In genomic region chr12:45231515-45232145, GRCh38 we compare ENCODE assay signal across 8 cellular contexts. TPM values are rescaled to one million over a fixed set of nuclear protein-coding genes. Genes with fewer than 3 reads are reported as not detected.
A peak's percentile ranks its signal among the peaks of the same experiment; 100 is the strongest.
DNase-seq lines count a peak whose midpoint lies in the region; ATAC-seq and TF ChIP-seq lines count a peak whose summit lies in the region.

No MANE protein-coding gene starts in this region.

- H3K4me1 ChIP-seq in suprapubic skin, result peaks cover 51% of the 10 kb centered on the region

- TF ChIP-seq POLR2A in suprapubic skin (IDR thresholded peaks at IDR 0.05), result no peak

- no peak overlapping the region for H3K4me3 ChIP-seq in suprapubic skin

- H3K27me3 ChIP-seq in suprapubic skin, result no peaks in the 10 kb centered on the region

- H3K27ac ChIP-seq in suprapubic skin, result peak overlapping the region; percentile 37

- TF ChIP-seq CTCF in suprapubic skin (IDR thresholded peaks at IDR 0.05), result no peak

- no peaks in the 10 kb centered on the region for H3K36me3 ChIP-seq in suprapubic skin

- no peak for TF ChIP-seq EP300 in suprapubic skin (IDR thresholded peaks at IDR 0.05)

- DNase-seq in NCI-H446 treated with DMSO at 0.1 percent for 48 hours (lab: John Stamatoyannopoulos, UW) (peak; percentile 40), NCI-H446 (lab: John Stamatoyannopoulos, UW) (no peak), T1000 (lab: John Stamatoyannopoulos, UW) (peak; percentile 46), foreskin melanocyte (peak; percentile 66), suprapubic skin (ENCODE audit: low spot score in 2 of 2) (no peak), SIG-M5 treated with dmso at 0.1 percent for 504 hours (lab: John Stamatoyannopoulos, UW; ENCODE audit: unreplicated experiment) (no peak)

- 41% methylated on average over 3 of the region's 3 CpGs for WGBS in suprapubic skin

- H3K9me3 ChIP-seq in suprapubic skin, result no peaks in the 10 kb centered on the region

- ATAC-seq in HG03439 (IDR thresholded peaks at IDR 0.05; ENCODE audit: unreplicated experiment) (no peak), HG03175 (IDR thresholded peaks at IDR 0.05; ENCODE audit: unreplicated experiment) (no peak)

RNA-seq across cellular contexts. Expression of gene ANO6, which starts 15.7 kb away (rescaled TPM):
- 10 to 100 TPM; 31.8 to 43.5 (median 34.1) TPM for total RNA-seq in suprapubic skin

Comparison
In these comparisons a context has a peak if more than half of its experiments do, and no peak if none do; other contexts are left out.
1. DNase-seq: peak in NCI-H446 treated with DMSO at 0.1 percent for 48 hours (single experiment), T1000 (single experiment) and foreskin melanocyte (single experiment); none in NCI-H446 (0 of 2), suprapubic skin (0 of 2) and SIG-M5 treated with dmso at 0.1 percent for 504 hours (single experiment).